16 cellular contexts compared by ENCODE assay signal in the genomic region with DNA sequence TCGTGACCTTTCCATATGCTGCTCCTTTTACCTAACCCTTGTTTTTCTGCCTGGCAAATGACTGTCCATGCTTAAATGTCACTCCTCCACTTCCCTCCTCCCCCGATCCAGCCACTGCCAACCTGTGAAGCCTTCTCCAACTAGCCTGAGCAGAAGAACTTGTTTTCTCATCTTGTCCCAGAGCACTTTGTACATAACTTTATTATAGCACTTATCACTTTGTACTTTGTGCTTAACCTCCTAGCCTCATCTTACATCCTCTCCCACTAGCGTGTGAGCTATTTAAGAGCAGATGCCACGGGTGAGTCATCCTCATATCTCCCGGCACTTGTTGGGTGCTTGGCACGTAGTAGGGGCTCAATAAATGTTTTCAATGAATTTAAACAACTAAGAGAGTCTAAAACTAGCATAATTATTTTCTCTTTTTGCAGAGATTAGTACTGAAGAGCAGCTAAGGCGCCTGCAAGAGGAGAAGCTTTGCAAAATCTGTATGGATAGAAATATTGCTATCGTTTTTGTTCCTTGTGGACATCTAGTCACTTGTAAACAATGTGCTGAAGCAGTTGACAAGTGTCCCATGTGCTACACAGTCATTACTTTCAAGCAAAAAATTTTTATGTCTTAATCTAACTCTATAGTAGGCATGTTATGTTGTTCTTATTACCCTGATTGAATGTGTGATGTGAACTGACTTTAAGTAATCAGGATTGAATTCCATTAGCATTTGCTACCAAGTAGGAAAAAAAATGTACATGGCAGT. TPM values are rescaled to one million over a fixed set of nuclear protein-coding genes. Genes with fewer than 3 reads are reported as not detected.
A peak's percentile ranks its signal among the peaks of the same experiment; 100 is the strongest.
DNase-seq lines count a peak whose midpoint lies in the region; ATAC-seq, FAIRE-seq and TF ChIP-seq lines count a peak whose summit lies in the region.
"Had no signal": no experiment of that assay in that cellular context is flagged by ENCODE, and none has a peak within 500 bp of the region (broad histone marks: within the 10 kb centered on the region; RNA-seq: fewer than 3 reads in every experiment).

No MANE protein-coding gene starts in this region.

- peaks cover 0 to 3% (median 0%) of the 10 kb centered on the region in 7 donors for H3K27me3 ChIP-seq in heart right ventricle
- H3K27me3 ChIP-seq: testis had no signal

- peaks cover 0 to 7% (median 0%) of the 10 kb centered on the region in 9 donors for H3K4me1 ChIP-seq in heart right ventricle
- H3K4me1 ChIP-seq: testis had no signal

- no peaks in the 10 kb centered on the region for H3K9me3 Mint-ChIP-seq in activated naive CD8-positive, alpha-beta T cell (ENCODE audit: low read depth)
- no peaks in the 10 kb centered on the region for H3K9me3 Mint-ChIP-seq in activated naive CD8-positive, alpha-beta T cell treated with anti-CD3 and anti-CD28 coated beads, Interleukin-2, amount 50 U/mL, for 24 hours
- H3K9me3 Mint-ChIP-seq in stimulated activated naive B cell treated with anti-CD40 and anti-IgM and Interleukin-4, amounts not matched to agents 10 μg/mL and 1 μg/mL and 100 μg/mL, for 72 hours = no peaks in the 10 kb centered on the region
- H3K9me3 Mint-ChIP-seq in activated T-helper 1 cell treated with anti-CD3 and anti-CD28 coated beads, Interleukin-12 subunit alpha, Interleukin-12 subunit beta, Interleukin-2, Interleukin-4 antibody, amounts not matched to agents 30 ng/mL and 10 ng/mL and 1 ng/mL, durations not matched to agents 14 hours and 24 hours and 36 hours = no peaks in the 10 kb centered on the region

- H3K27ac ChIP-seq in heart right ventricle = no peak overlapping the region
- H3K27ac ChIP-seq: testis had no signal

- H3K4me1 Mint-ChIP-seq in activated naive CD8-positive, alpha-beta T cell (ENCODE audit: low read depth) = peaks cover 23% of the 10 kb centered on the region
- peaks cover 13% of the 10 kb centered on the region for H3K4me1 Mint-ChIP-seq in activated naive CD8-positive, alpha-beta T cell treated with anti-CD3 and anti-CD28 coated beads, Interleukin-2, amount 50 U/mL, for 24 hours
- H3K4me1 Mint-ChIP-seq in stimulated activated naive B cell treated with anti-CD40 and anti-IgM and Interleukin-4, amounts not matched to agents 10 μg/mL and 1 μg/mL and 100 μg/mL, for 72 hours = peaks cover 13 to 28% of the 10 kb centered on the region in 2 donors
- H3K4me1 Mint-ChIP-seq in activated T-helper 1 cell treated with anti-CD3 and anti-CD28 coated beads, Interleukin-12 subunit alpha, Interleukin-12 subunit beta, Interleukin-2, Interleukin-4 antibody, amounts not matched to agents 30 ng/mL and 10 ng/mL and 1 ng/mL, durations not matched to agents 14 hours and 24 hours and 36 hours (ENCODE audit: low read depth) = no peaks in the 10 kb centered on the region

- 56 to 68% methylated on average over 8 of the region's 8 CpGs for WGBS in heart right ventricle, 2 donors

- no peaks in the 10 kb centered on the region for H3K27me3 Mint-ChIP-seq in activated naive CD8-positive, alpha-beta T cell
- no peaks in the 10 kb centered on the region for H3K27me3 Mint-ChIP-seq in activated naive CD8-positive, alpha-beta T cell treated with anti-CD3 and anti-CD28 coated beads, Interleukin-2, amount 50 U/mL, for 24 hours
- no peaks in the 10 kb centered on the region for H3K27me3 Mint-ChIP-seq in stimulated activated naive B cell treated with anti-CD40 and anti-IgM and Interleukin-4, amounts not matched to agents 10 μg/mL and 1 μg/mL and 100 μg/mL, for 72 hours
- H3K27me3 Mint-ChIP-seq in activated T-helper 1 cell treated with anti-CD3 and anti-CD28 coated beads, Interleukin-12 subunit alpha, Interleukin-12 subunit beta, Interleukin-2, Interleukin-4 antibody, amounts not matched to agents 30 ng/mL and 10 ng/mL and 1 ng/mL, durations not matched to agents 14 hours and 24 hours and 36 hours (ENCODE audit: insufficient read depth) = no peaks in the 10 kb centered on the region

- intact Hi-C loops in heart right ventricle (cut with DNase I) = no loop called here
- intact Hi-C loops in activated T-helper 1 cell treated with anti-CD3 and anti-CD28 coated beads, Interleukin-12 subunit alpha, Interleukin-12 subunit beta, Interleukin-2, Interleukin-4 antibody, amounts not matched to agents 30 ng/mL and 10 ng/mL and 1 ng/mL, durations not matched to agents 14 hours and 24 hours and 36 hours (cut with micrococcal nuclease) = no loop called here

- no peaks in the 10 kb centered on the region for H3K9me3 ChIP-seq in heart right ventricle
- H3K9me3 ChIP-seq: HAP-1, testis had no signal

- DNase-seq in activated naive CD8-positive, alpha-beta T cell treated with anti-CD3 and anti-CD28 coated beads, Interleukin-2, amount 50 U/mL, for 24 hours = no peak
- DNase-seq in RCC 7860 (ENCODE audit: low spot score) = no peak
- DNase-seq in heart right ventricle = no peak
- DNase-seq in stimulated activated naive B cell treated with anti-CD40 and anti-IgM and Interleukin-4, amounts not matched to agents 10 μg/mL and 1 μg/mL and 100 μg/mL, for 72 hours = no peak
- DNase-seq in activated T-helper 1 cell treated with anti-CD3 and anti-CD28 coated beads, Interleukin-12 subunit alpha, Interleukin-12 subunit beta, Interleukin-2, Interleukin-4 antibody, amounts not matched to agents 30 ng/mL and 10 ng/mL and 1 ng/mL, durations not matched to agents 14 hours and 24 hours and 36 hours (ENCODE audit: low spot score) = no peak
- DNase-seq: activated CD4-positive, alpha-beta T cell treated with anti-CD3 and anti-CD28 coated beads, Interleukin-2, amount 50 U/mL, for 4 hours; activated gamma-delta T cell treated with Interleukin-2 at 50 U/mL for 16 hours; caudate nucleus; NCI-H187 treated with DMSO at 0.1 percent for 48 hours; testis had no signal

- H3K4me3 Mint-ChIP-seq in activated naive CD8-positive, alpha-beta T cell = peak overlapping the region; percentile 4
- no peak overlapping the region for H3K4me3 Mint-ChIP-seq in activated naive CD8-positive, alpha-beta T cell treated with anti-CD3 and anti-CD28 coated beads, Interleukin-2, amount 50 U/mL, for 24 hours
- no peak overlapping the region for H3K4me3 Mint-ChIP-seq in stimulated activated naive B cell treated with anti-CD40 and anti-IgM and Interleukin-4, amounts not matched to agents 10 μg/mL and 1 μg/mL and 100 μg/mL, for 72 hours
- no peak overlapping the region for H3K4me3 Mint-ChIP-seq in activated T-helper 1 cell treated with anti-CD3 and anti-CD28 coated beads, Interleukin-12 subunit alpha, Interleukin-12 subunit beta, Interleukin-2, Interleukin-4 antibody, amounts not matched to agents 30 ng/mL and 10 ng/mL and 1 ng/mL, durations not matched to agents 14 hours and 24 hours and 36 hours

- no peak for ATAC-seq in activated naive CD8-positive, alpha-beta T cell treated with anti-CD3 and anti-CD28 coated beads, Interleukin-2, amount 50 U/mL, for 24 hours
- ATAC-seq in heart right ventricle = peak in 5 of 8 donors; percentile 22 to 95 (median 86)
- no peak for ATAC-seq in stimulated activated naive B cell treated with anti-CD40 and anti-IgM and Interleukin-4, amounts not matched to agents 10 μg/mL and 1 μg/mL and 100 μg/mL, for 72 hours (replicated peaks)
- no peak for ATAC-seq in GM19328 (IDR thresholded peaks at IDR 0.05; ENCODE audit: unreplicated experiment)
- ATAC-seq in GM18907 (IDR thresholded peaks at IDR 0.05; ENCODE audit: unreplicated experiment) = no peak
- ATAC-seq: left lobe of liver had no signal

- H3K36me3 ChIP-seq in heart right ventricle = peaks cover 0 to 74% (median 0%) of the 10 kb centered on the region in 9 donors

- peaks cover 3% of the 10 kb centered on the region for H3K36me3 Mint-ChIP-seq in activated naive CD8-positive, alpha-beta T cell
- peaks cover 24% of the 10 kb centered on the region for H3K36me3 Mint-ChIP-seq in activated naive CD8-positive, alpha-beta T cell treated with anti-CD3 and anti-CD28 coated beads, Interleukin-2, amount 50 U/mL, for 24 hours (ENCODE audit: low read depth)
- peaks cover 17 to 30% of the 10 kb centered on the region in 2 donors for H3K36me3 Mint-ChIP-seq in stimulated activated naive B cell treated with anti-CD40 and anti-IgM and Interleukin-4, amounts not matched to agents 10 μg/mL and 1 μg/mL and 100 μg/mL, for 72 hours
- H3K36me3 Mint-ChIP-seq in activated T-helper 1 cell treated with anti-CD3 and anti-CD28 coated beads, Interleukin-12 subunit alpha, Interleukin-12 subunit beta, Interleukin-2, Interleukin-4 antibody, amounts not matched to agents 30 ng/mL and 10 ng/mL and 1 ng/mL, durations not matched to agents 14 hours and 24 hours and 36 hours (ENCODE audit: low read depth) = peaks cover 13% of the 10 kb centered on the region

- no peak overlapping the region for H3K4me3 ChIP-seq in heart right ventricle
- H3K4me3 ChIP-seq: HAP-1, smooth muscle cell, testis had no signal

- FAIRE-seq in RCC 7860 (lab: Jason Lieb, UNC) = peak; percentile 5

- no peak for TF ChIP-seq CTCF in heart right ventricle (IDR thresholded peaks at IDR 0.05)

- peak overlapping the region; percentile 64 for H3K27ac Mint-ChIP-seq in activated naive CD8-positive, alpha-beta T cell
- no peak overlapping the region for H3K27ac Mint-ChIP-seq in activated naive CD8-positive, alpha-beta T cell treated with anti-CD3 and anti-CD28 coated beads, Interleukin-2, amount 50 U/mL, for 24 hours
- peak overlapping the region; percentile 3 for H3K27ac Mint-ChIP-seq in stimulated activated naive B cell treated with anti-CD40 and anti-IgM and Interleukin-4, amounts not matched to agents 10 μg/mL and 1 μg/mL and 100 μg/mL, for 72 hours
- H3K27ac Mint-ChIP-seq in activated T-helper 1 cell treated with anti-CD3 and anti-CD28 coated beads, Interleukin-12 subunit alpha, Interleukin-12 subunit beta, Interleukin-2, Interleukin-4 antibody, amounts not matched to agents 30 ng/mL and 10 ng/mL and 1 ng/mL, durations not matched to agents 14 hours and 24 hours and 36 hours = no peak overlapping the region

RNA-seq across cellular contexts. Expression of gene XIAP, which starts 46.9 kb away (rescaled TPM):
- total RNA-seq in heart right ventricle = 10 to 100 TPM; 22.2 to 34.6 (median 29.5) TPM
- 1 to 10 TPM; 7.3 to 8.8 TPM for polyA plus RNA-seq in heart right ventricle
- 35.0 and 39.1 TPM in 2 replicates for total RNA-seq in activated T-helper 1 cell treated with anti-CD3 and anti-CD28 coated beads, Interleukin-12 subunit alpha, Interleukin-12 subunit beta, Interleukin-2, Interleukin-4 antibody, amounts not matched to agents 30 ng/mL and 10 ng/mL and 1 ng/mL, durations not matched to agents 14 hours and 24 hours and 36 hours

RNA-seq across cellular contexts. Expression of gene STAG2, which starts 54.8 kb away (rescaled TPM):
- total RNA-seq in heart right ventricle = 10 to 100 TPM; 26.5 to 36.5 (median 29.7) TPM
- polyA plus RNA-seq in heart right ventricle = 10 to 100 TPM; 10.1 to 15.3 TPM
- 117 TPM in 2 replicates for total RNA-seq in activated T-helper 1 cell treated with anti-CD3 and anti-CD28 coated beads, Interleukin-12 subunit alpha, Interleukin-12 subunit beta, Interleukin-2, Interleukin-4 antibody, amounts not matched to agents 30 ng/mL and 10 ng/mL and 1 ng/mL, durations not matched to agents 14 hours and 24 hours and 36 hours

Comparison
In these comparisons a context has a peak if more than half of its experiments do, and no peak if none do; other contexts are left out.
1. H3K27ac Mint-ChIP-seq: peak in activated naive CD8-positive, alpha-beta T cell (single experiment) and stimulated activated naive B cell treated with anti-CD40 and anti-IgM and Interleukin-4, amounts not matched to agents 10 μg/mL and 1 μg/mL and 100 μg/mL, for 72 hours (single experiment); none in activated naive CD8-positive, alpha-beta T cell treated with anti-CD3 and anti-CD28 coated beads, Interleukin-2, amount 50 U/mL, for 24 hours (single experiment) and activated T-helper 1 cell treated with anti-CD3 and anti-CD28 coated beads, Interleukin-12 subunit alpha, Interleukin-12 subunit beta, Interleukin-2, Interleukin-4 antibody, amounts not matched to agents 30 ng/mL and 10 ng/mL and 1 ng/mL, durations not matched to agents 14 hours and 24 hours and 36 hours (single experiment).
2. ATAC-seq: peak in heart right ventricle (5 of 8); none in activated naive CD8-positive, alpha-beta T cell treated with anti-CD3 and anti-CD28 coated beads, Interleukin-2, amount 50 U/mL, for 24 hours (single experiment), stimulated activated naive B cell treated with anti-CD40 and anti-IgM and Interleukin-4, amounts not matched to agents 10 μg/mL and 1 μg/mL and 100 μg/mL, for 72 hours (0 of 2), GM19328 (single experiment) and GM18907 (single experiment).